In the genomic region with DNA sequence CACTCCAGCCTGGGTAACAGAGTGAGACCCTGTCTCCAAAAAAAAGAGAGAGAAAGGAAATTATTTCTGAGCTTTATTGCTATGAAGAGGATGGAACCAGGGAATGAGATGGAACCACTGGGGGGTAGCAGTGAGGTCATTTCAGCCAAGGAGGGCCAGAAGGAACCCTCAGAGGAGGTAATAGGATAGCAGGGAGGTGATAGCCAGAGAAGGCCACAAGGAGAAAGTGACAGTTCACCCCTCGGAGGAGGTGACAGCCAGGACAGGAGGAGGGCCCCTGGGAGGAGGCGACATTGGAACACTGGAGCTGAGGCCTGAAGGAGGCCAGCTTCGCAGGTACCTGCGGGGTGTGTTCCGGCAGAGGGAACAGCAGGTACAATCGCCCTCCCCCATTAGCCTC, we compare ENCODE assay signal across 8 cellular contexts. TPM values are rescaled to one million over a fixed set of nuclear protein-coding genes. Genes with fewer than 3 reads are reported as not detected.
DNase-seq lines count a peak whose midpoint lies in the region; ATAC-seq, FAIRE-seq and TF ChIP-seq lines count a peak whose summit lies in the region.

No MANE protein-coding gene starts in this region.

- TF ChIP-seq POLR2A in endothelial cell of umbilical vein (IDR thresholded peaks at IDR 0.05; ENCODE audit: low read depth, low read length), result no peak
- TF ChIP-seq POLR2A in prostate gland (IDR thresholded peaks at IDR 0.05), result no peak

- H3K4me2 ChIP-seq in endothelial cell of umbilical vein (ENCODE audit: insufficient read depth, low read length), result no peak overlapping the region

- dilution Hi-C loops in endothelial cell of umbilical vein (cut with MboI; ENCODE audit: extremely low pct_ligation_motif_present, low sequenced_read_pairs), result no loop called here

- POLR2A ChIA-PET in endothelial cell of umbilical vein (lab: Charles Lee), result interaction anchor here (0.8 to 1.0 kb wide), 3 partner anchors 11 to 59 kb away, joined by 3 to 7 read pairs (median 3); a partner anchor contains a TSS

- no TSS peak for BruUV-seq in endothelial cell of umbilical vein (replicated peaks; lab: Mats Ljungman, UMichigan)

- peaks cover 0 to 2% of the 10 kb centered on the region in 2 experiments for H3K27me3 ChIP-seq in endothelial cell of umbilical vein (ENCODE audit: control insufficient read depth in 2 of 2, insufficient read depth in 2 of 2, low read length in 2 of 2)
- no peaks in the 10 kb centered on the region for H3K27me3 ChIP-seq in prostate gland (replicated peaks; ENCODE audit: insufficient read depth)

- intact Hi-C loops in endothelial cell of umbilical vein (cut with micrococcal nuclease) (loop anchor here (5.0 kb wide), 1 partner anchor 62 kb away; no protein-coding TSS in a partner anchor), prostate gland (cut with DNase I) (no loop called here)

- no peaks in the 10 kb centered on the region for H3K9me1 ChIP-seq in endothelial cell of umbilical vein (replicated peaks; ENCODE audit: control insufficient read depth, extremely low read depth, insufficient read depth, low read length)

- no peaks in the 10 kb centered on the region for H3K79me2 ChIP-seq in endothelial cell of umbilical vein (ENCODE audit: control insufficient read depth, insufficient read depth, low read length)

- CTCF ChIA-PET in endothelial cell of umbilical vein (lab: Charles Lee), result interaction anchor here (0.6 to 4.9 kb wide), 23 partner anchors 10 to 227 kb away, joined by 3 to 62 read pairs (median 5); a partner anchor contains a TSS

- H3K4me1 ChIP-seq in endothelial cell of umbilical vein (ENCODE audit: control insufficient read depth, extremely low read depth, insufficient read depth, low read length) (peaks cover 11% of the 10 kb centered on the region), prostate gland (replicated peaks) (no peaks in the 10 kb centered on the region)

- ATAC-seq in HG02623 (IDR thresholded peaks at IDR 0.05; ENCODE audit: unreplicated experiment), result no peak

- peak overlapping the region; percentile 33 for H2AFZ ChIP-seq in endothelial cell of umbilical vein (ENCODE audit: low read depth, low read length)

- H3K36me3 ChIP-seq in endothelial cell of umbilical vein (ENCODE audit: control insufficient read depth in 2 of 2, extremely low read depth in 1 of 2, insufficient read depth in 2 of 2, low read length in 2 of 2), result no peaks in the 10 kb centered on the region
- no peaks in the 10 kb centered on the region for H3K36me3 ChIP-seq in prostate gland

- H3K4me3 ChIP-seq in endothelial cell of umbilical vein (replicated peaks in 1 of 3; ENCODE audit: insufficient read depth in 1 of 3, low read depth in 1 of 3, low read length in 3 of 3) (no peak overlapping the region), prostate gland (peak overlapping the region; percentile 87 to 98)

- DNase-seq in A172 (ENCODE audit: low spot score) (peak; percentile 55), GM10266 (ENCODE audit: extremely low spot score) (peak; percentile 47), RPMI7951 (ENCODE audit: low read depth) (peak; percentile 56), endothelial cell of umbilical vein (ENCODE audit: low read depth, low spot score) (no peak), prostate gland (ENCODE audit: low spot score) (no peak), superior temporal gyrus (ENCODE audit: extremely low spot score) (no peak), COLO829 (ENCODE audit: low spot score) (no peak)

- FAIRE-seq in endothelial cell of umbilical vein (lab: Jason Lieb, UNC), result no peak

- WGBS in prostate gland, result 53% methylated on average over 6 of the region's 6 CpGs

- H3K9me3 ChIP-seq in endothelial cell of umbilical vein (replicated peaks; ENCODE audit: control insufficient read depth, insufficient read depth, low read length), result no peaks in the 10 kb centered on the region
- H3K9me3 ChIP-seq in prostate gland, result no peaks in the 10 kb centered on the region

- no peak overlapping the region for H3K27ac ChIP-seq in endothelial cell of umbilical vein (ENCODE audit: insufficient read depth, low read depth, low read length)
- H3K27ac ChIP-seq in prostate gland, result peak overlapping the region in 1 of 2 donors; percentile 79

- TF ChIP-seq CTCF in GM10266 (IDR thresholded peaks at IDR 0.05; ENCODE audit: control insufficient read depth, insufficient read depth, low read depth, missing control alignments) (peak; percentile 37), endothelial cell of umbilical vein (IDR thresholded peaks at IDR 0.05; ENCODE audit: extremely low read depth in 1 of 2, insufficient read depth in 1 of 2, low read depth in 1 of 2, low read length in 2 of 2) (peak in 1 of 2 donors; percentile 20), prostate gland (IDR thresholded peaks at IDR 0.05) (no peak)

- H3K9ac ChIP-seq in endothelial cell of umbilical vein (replicated peaks; ENCODE audit: extremely low read depth, insufficient read depth, low read length), result no peak overlapping the region

- no peaks in the 10 kb centered on the region for H4K20me1 ChIP-seq in endothelial cell of umbilical vein (replicated peaks; ENCODE audit: control insufficient read depth, extremely low read depth, insufficient read depth, low read length)

TF ChIP-seq in endothelial cell of umbilical vein, 7 proteins besides CTCF, POLR2A, EP300 and RAD21:
- no peak for TF ChIP-seq GATA2 (IDR thresholded peaks at IDR 0.05; ENCODE audit: insufficient read depth, insufficient read length, low read depth, low read length)
TF ChIP-seq in endothelial cell of umbilical vein: peak in this region for 0.

RNA-seq across cellular contexts. Expression of a gene that starts 0.7 kb away (rescaled TPM):
- total RNA-seq in A172 (2014; rRNA removed; shearing (Covaris generic)), result 14.6 and 19.1 TPM in 2 replicates
- 10.7 and 11.9 TPM in 2 replicates for total RNA-seq in RPMI7951 (2014; rRNA removed; shearing (Covaris generic))
- total RNA-seq in endothelial cell of umbilical vein (27.2 and 30.5 TPM in 2 replicates), prostate gland (10 to 100 TPM; 18.0 to 37.3 TPM)
- polyA plus RNA-seq in endothelial cell of umbilical vein, result 9.9 and 13.2 TPM in 2 replicates
- 9.3 and 10.7 TPM in 2 replicates for polyA plus RNA-seq in endothelial cell of umbilical vein (2011; cell fraction: cytosol; rRNA removed)
- polyA plus RNA-seq in endothelial cell of umbilical vein (2011; cell fraction: nucleus; rRNA removed), result 19.9 and 23.0 TPM in 2 replicates
- polyA plus RNA-seq in endothelial cell of umbilical vein (2012), result 9.4 and 9.8 TPM in 2 replicates
- 37.1 and 47.2 TPM in 2 replicates for polyA minus RNA-seq in endothelial cell of umbilical vein
- polyA minus RNA-seq in endothelial cell of umbilical vein (2011; cell fraction: cytosol; rRNA and poly(A)+ RNA removed), result 5.9 TPM
- polyA minus RNA-seq in endothelial cell of umbilical vein (2011; cell fraction: nucleus; rRNA and poly(A)+ RNA removed), result 8.6 TPM in 2 replicates

RNA-seq across cellular contexts. Expression of a gene that starts 16.8 kb away (rescaled TPM):
- total RNA-seq in A172 (2014; rRNA removed; shearing (Covaris generic)), result 403 and 478 TPM in 2 replicates
- 385 and 496 TPM in 2 replicates for total RNA-seq in RPMI7951 (2014; rRNA removed; shearing (Covaris generic))
- total RNA-seq in endothelial cell of umbilical vein (103 and 118 TPM in 2 replicates), prostate gland (100 to 1,000 TPM; 157 to 215 TPM)
- 105 and 119 TPM in 2 replicates for polyA plus RNA-seq in endothelial cell of umbilical vein
- polyA plus RNA-seq in endothelial cell of umbilical vein (2011; cell fraction: cytosol; rRNA removed), result 78.6 and 101 TPM in 2 replicates
- 33.1 and 38.8 TPM in 2 replicates for polyA plus RNA-seq in endothelial cell of umbilical vein (2011; cell fraction: nucleus; rRNA removed)
- polyA plus RNA-seq in endothelial cell of umbilical vein (2012), result 75.9 and 93.7 TPM in 2 replicates
- 32.9 and 37.8 TPM in 2 replicates for polyA minus RNA-seq in endothelial cell of umbilical vein
- polyA minus RNA-seq in endothelial cell of umbilical vein (2011; cell fraction: cytosol; rRNA and poly(A)+ RNA removed), result 84.7 TPM
- 5.8 and 7.3 TPM in 2 replicates for polyA minus RNA-seq in endothelial cell of umbilical vein (2011; cell fraction: nucleus; rRNA and poly(A)+ RNA removed)

RNA-seq across cellular contexts. Expression of a gene that starts 46.3 kb away (rescaled TPM):
- 89.8 and 93.9 TPM in 2 replicates for total RNA-seq in A172 (2014; rRNA removed; shearing (Covaris generic))
- 1.4 and 1.6 TPM in 2 replicates for total RNA-seq in RPMI7951 (2014; rRNA removed; shearing (Covaris generic))
- total RNA-seq in endothelial cell of umbilical vein, result 140 and 165 TPM in 2 replicates
- polyA plus RNA-seq in endothelial cell of umbilical vein, result 206 and 343 TPM in 2 replicates
- polyA plus RNA-seq in endothelial cell of umbilical vein (2011; cell fraction: cytosol; rRNA removed), result 74.9 and 137 TPM in 2 replicates
- 58.6 and 63.6 TPM in 2 replicates for polyA plus RNA-seq in endothelial cell of umbilical vein (2011; cell fraction: nucleus; rRNA removed)
- polyA plus RNA-seq in endothelial cell of umbilical vein (2012), result 252 and 264 TPM in 2 replicates
- polyA minus RNA-seq in endothelial cell of umbilical vein, result 30.7 and 37.6 TPM in 2 replicates
- 27.1 TPM for polyA minus RNA-seq in endothelial cell of umbilical vein (2011; cell fraction: cytosol; rRNA and poly(A)+ RNA removed)
- 12.8 and 28.4 TPM in 2 replicates for polyA minus RNA-seq in endothelial cell of umbilical vein (2011; cell fraction: nucleus; rRNA and poly(A)+ RNA removed)
- 100 to 1,000 TPM in 1 of 2 donors, 10 to 100 TPM in 1; 49.6 to 136 TPM for total RNA-seq in prostate gland

RNA-seq across cellular contexts. Expression of a gene that starts 57.7 kb away (rescaled TPM):
- total RNA-seq in A172 (2014; rRNA removed; shearing (Covaris generic)), result 0.07 TPM in 1 of 2 replicates, not detected in the other
- total RNA-seq in RPMI7951 (2014; rRNA removed; shearing (Covaris generic)), result not detected in 2 replicates
- not detected in 2 replicates for total RNA-seq in endothelial cell of umbilical vein
- not detected in 2 replicates for polyA plus RNA-seq in endothelial cell of umbilical vein
- not detected in 2 replicates for polyA plus RNA-seq in endothelial cell of umbilical vein (2011; cell fraction: cytosol; rRNA removed)
- not detected in 2 replicates for polyA plus RNA-seq in endothelial cell of umbilical vein (2011; cell fraction: nucleus; rRNA removed)
- not detected in 2 replicates for polyA plus RNA-seq in endothelial cell of umbilical vein (2012)
- polyA minus RNA-seq in endothelial cell of umbilical vein, result not detected in 2 replicates
- polyA minus RNA-seq in endothelial cell of umbilical vein (2011; cell fraction: cytosol; rRNA and poly(A)+ RNA removed), result not detected
- polyA minus RNA-seq in endothelial cell of umbilical vein (2011; cell fraction: nucleus; rRNA and poly(A)+ RNA removed), result not detected in 2 replicates
- 1 to 10 TPM; 1.6 to 5.5 TPM for total RNA-seq in prostate gland

RNA-seq across cellular contexts. Expression of a gene that starts 58.3 kb away (rescaled TPM):
- total RNA-seq in A172 (2014; rRNA removed; shearing (Covaris generic)), result 91.3 and 129 TPM in 2 replicates
- total RNA-seq in RPMI7951 (2014; rRNA removed; shearing (Covaris generic)), result 22.0 and 60.8 TPM in 2 replicates
- total RNA-seq in endothelial cell of umbilical vein (130 and 137 TPM in 2 replicates), prostate gland (100 to 1,000 TPM; 521 to 844 TPM)
- polyA plus RNA-seq in endothelial cell of umbilical vein, result 91.4 and 134 TPM in 2 replicates
- polyA plus RNA-seq in endothelial cell of umbilical vein (2011; cell fraction: cytosol; rRNA removed), result 58.3 and 136 TPM in 2 replicates
- polyA plus RNA-seq in endothelial cell of umbilical vein (2011; cell fraction: nucleus; rRNA removed), result 50.7 and 62.6 TPM in 2 replicates
- 30.6 and 63.7 TPM in 2 replicates for polyA plus RNA-seq in endothelial cell of umbilical vein (2012)
- polyA minus RNA-seq in endothelial cell of umbilical vein, result 77.5 and 83.7 TPM in 2 replicates
- 217 TPM for polyA minus RNA-seq in endothelial cell of umbilical vein (2011; cell fraction: cytosol; rRNA and poly(A)+ RNA removed)
- polyA minus RNA-seq in endothelial cell of umbilical vein (2011; cell fraction: nucleus; rRNA and poly(A)+ RNA removed), result 49.7 and 109 TPM in 2 replicates

Comparison
In these comparisons a context has a peak if more than half of its experiments do, and no peak if none do; other contexts are left out.
1. DNase-seq: peak in A172 (single experiment), GM10266 (single experiment) and RPMI7951 (single experiment); none in endothelial cell of umbilical vein (single experiment), prostate gland (single experiment), superior temporal gyrus (single experiment) and COLO829 (single experiment).
2. H3K4me3 ChIP-seq: peak in prostate gland (2 of 2); none in endothelial cell of umbilical vein (0 of 3).
3. RNA of a gene that starts 46.3 kb away (total RNA-seq): 140 to 165 TPM in endothelial cell of umbilical vein, 49.6 to 136 TPM in prostate gland and 89.8 to 93.9 TPM in A172; 1.4 to 1.6 TPM in RPMI7951; every median in the first group is over 10 times any median in the second.